In the genomic region with DNA sequence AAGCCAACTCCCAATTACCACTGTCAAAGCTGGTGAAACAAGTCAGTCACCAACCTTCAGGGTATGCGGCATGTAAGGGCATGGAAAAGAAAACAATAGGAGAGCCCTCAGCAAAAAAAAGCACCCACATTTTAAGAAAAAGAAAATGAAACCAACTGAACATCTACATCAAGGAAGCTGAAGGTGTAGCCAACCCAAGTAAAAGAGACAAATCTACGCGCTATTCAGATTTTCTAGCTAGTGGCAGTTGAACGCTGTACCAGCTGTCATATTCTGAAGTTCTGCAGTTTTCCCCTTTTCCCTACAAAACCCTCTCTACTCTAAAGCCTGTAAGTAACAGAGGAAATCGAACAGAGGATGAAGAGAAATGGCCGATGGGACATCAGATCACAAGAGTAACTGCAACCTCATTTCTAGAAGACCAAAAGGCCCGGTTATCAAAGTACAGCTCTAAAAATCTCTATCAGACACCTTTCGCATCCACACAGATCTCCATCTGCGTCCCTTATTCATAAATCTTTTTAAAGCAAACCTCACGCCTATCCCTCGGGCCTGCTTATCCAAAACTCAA, we compare ENCODE assay signal across 8 cellular contexts. TPM values are rescaled to one million over a fixed set of nuclear protein-coding genes. Genes with fewer than 3 reads are reported as not detected.
DNase-seq lines count a peak whose midpoint lies in the region; ATAC-seq and TF ChIP-seq lines count a peak whose summit lies in the region.

No MANE protein-coding gene starts in this region.

- H3K4me1 Mint-ChIP-seq in CD8-positive, alpha-beta T cell (ENCODE audit: low read depth) = peaks cover 75% of the 10 kb centered on the region
- peaks cover 48% of the 10 kb centered on the region for H3K4me1 Mint-ChIP-seq in activated naive CD8-positive, alpha-beta T cell treated with anti-CD3 and anti-CD28 coated beads, Interleukin-2, amount 10 ng/mL, durations not matched to agents 7 days and 5 days
- peaks cover 82 to 92% of the 10 kb centered on the region in 2 donors for H3K4me1 Mint-ChIP-seq in immature natural killer cell

- TF ChIP-seq EP300 in stomach (IDR thresholded peaks at IDR 0.05) = no peak

- H3K36me3 Mint-ChIP-seq in CD8-positive, alpha-beta T cell = peaks cover 23% of the 10 kb centered on the region
- H3K36me3 Mint-ChIP-seq in activated naive CD8-positive, alpha-beta T cell treated with anti-CD3 and anti-CD28 coated beads, Interleukin-2, amount 10 ng/mL, durations not matched to agents 7 days and 5 days = peaks cover 23% of the 10 kb centered on the region
- no peaks in the 10 kb centered on the region for H3K36me3 Mint-ChIP-seq in immature natural killer cell

- H3K36me3 ChIP-seq in CD8-positive, alpha-beta T cell (ENCODE audit: insufficient read depth, low read length) = no peaks in the 10 kb centered on the region
- H3K36me3 ChIP-seq in HUES64 (ENCODE audit: insufficient read depth, low read length) = no peaks in the 10 kb centered on the region
- no peaks in the 10 kb centered on the region for H3K36me3 ChIP-seq in stomach

- H3K9ac ChIP-seq in HUES64 (ENCODE audit: low read depth, low read length) = no peak overlapping the region

- CTCF ChIA-PET in CD8-positive, alpha-beta T cell (lab: Charles Lee) = interaction anchor here (0.6 to 3.6 kb wide), 7 partner anchors 15 to 394 kb away, joined by 3 to 42 read pairs (median 4); no protein-coding TSS in a partner anchor

- H3K4me3 ChIP-seq in CD8-positive, alpha-beta T cell (ENCODE audit: low read depth, low read length) = peak overlapping the region; percentile 88
- H3K4me3 ChIP-seq in HUES64 (ENCODE audit: low read length) (peak overlapping the region; percentile 90), stomach (peak overlapping the region; percentile 83 to 98 (median 88))

- peak overlapping the region; percentile 95 for H3K27ac Mint-ChIP-seq in CD8-positive, alpha-beta T cell
- H3K27ac Mint-ChIP-seq in activated naive CD8-positive, alpha-beta T cell treated with anti-CD3 and anti-CD28 coated beads, Interleukin-2, amount 10 ng/mL, durations not matched to agents 7 days and 5 days = peak overlapping the region; percentile 98
- H3K27ac Mint-ChIP-seq in immature natural killer cell = peak overlapping the region; percentile 93 to 97 (median 96)

- H3K4me1 ChIP-seq in CD8-positive, alpha-beta T cell (ENCODE audit: insufficient read depth, low read length) = peaks cover 69% of the 10 kb centered on the region
- H3K4me1 ChIP-seq in HUES64 (ENCODE audit: insufficient read depth, low read length) (peaks cover 25% of the 10 kb centered on the region), stomach (peaks cover 14 to 68% (median 51%) of the 10 kb centered on the region in 4 donors)

- intact Hi-C loops in CD8-positive, alpha-beta T cell (cut with DNase I, micrococcal nuclease) = loop anchor here (1.0 to 10.0 kb wide), 6 partner anchors 8 to 1329 kb away; partner anchors contain the start of genes CLN5 (in 1 of the 2) and OBI1 (in 1 of the 2)
- intact Hi-C loops in stomach (cut with DNase I; ENCODE audit: low total_unique reads) = no loop called here

- POLR2A ChIA-PET in CD8-positive, alpha-beta T cell (lab: Charles Lee) = interaction anchor here (1.0 to 2.9 kb wide), 9 partner anchors 11 to 373 kb away, joined by 3 to 15 read pairs (median 3); partner anchors contain the start of gene FBXL3
- POLR2A ChIA-PET in activated naive CD8-positive, alpha-beta T cell treated with anti-CD3 and anti-CD28 coated beads, Interleukin-2, amount 10 ng/mL, durations not matched to agents 7 days and 5 days (lab: Charles Lee) = interaction anchor here (0.7 to 6.1 kb wide), 7 partner anchors 8 to 334 kb away, joined by 3 to 60 read pairs (median 3); partner anchors contain the start of gene FBXL3

- H3K27me3 ChIP-seq in CD8-positive, alpha-beta T cell (ENCODE audit: insufficient read depth, low read length) = no peaks in the 10 kb centered on the region
- peaks cover 29% of the 10 kb centered on the region for H3K27me3 ChIP-seq in HUES64 (ENCODE audit: insufficient read depth, low read length)
- H3K27me3 ChIP-seq in stomach = no peaks in the 10 kb centered on the region

- DNase-seq in CD8-positive, alpha-beta T cell = no peak
- DNase-seq in activated naive CD8-positive, alpha-beta T cell treated with anti-CD3 and anti-CD28 coated beads, Interleukin-2, amount 10 ng/mL, durations not matched to agents 7 days and 5 days = no peak
- DNase-seq in immature natural killer cell (peak; percentile 49 to 55 (median 54)), stomach (no peak), D341Med (ENCODE audit: low spot score) (no peak)
- DNase-seq in activated CD8-positive, alpha-beta memory T cell treated with anti-CD3 and anti-CD28 coated beads for 24 hours = no peak

- no peaks in the 10 kb centered on the region for H3K9me3 ChIP-seq in CD8-positive, alpha-beta T cell (ENCODE audit: low read length)
- H3K9me3 ChIP-seq in HUES64 (ENCODE audit: insufficient read depth, low read depth, low read length) = no peaks in the 10 kb centered on the region
- no peaks in the 10 kb centered on the region for H3K9me3 ChIP-seq in stomach

- TF ChIP-seq CTCF in CD8-positive, alpha-beta T cell (IDR thresholded peaks at IDR 0.05) = no peak
- no peak for TF ChIP-seq CTCF in stomach (IDR thresholded peaks at IDR 0.05)

- H3K27me3 Mint-ChIP-seq in CD8-positive, alpha-beta T cell (ENCODE audit: low read depth) = no peaks in the 10 kb centered on the region
- H3K27me3 Mint-ChIP-seq in activated naive CD8-positive, alpha-beta T cell treated with anti-CD3 and anti-CD28 coated beads, Interleukin-2, amount 10 ng/mL, durations not matched to agents 7 days and 5 days = no peaks in the 10 kb centered on the region
- peaks cover 18 to 35% (median 20%) of the 10 kb centered on the region in 3 donors for H3K27me3 Mint-ChIP-seq in immature natural killer cell (ENCODE audit: low read depth in 3 of 3)

- H3K27ac ChIP-seq in CD8-positive, alpha-beta T cell (ENCODE audit: low read depth, low read length) = peak overlapping the region; percentile 48
- H3K27ac ChIP-seq in HUES64 (ENCODE audit: low read depth, low read length) (no peak overlapping the region), stomach (peak overlapping the region; percentile 88 to 94 (median 92))

- no peak for ATAC-seq in CD8-positive, alpha-beta T cell
- ATAC-seq in activated naive CD8-positive, alpha-beta T cell treated with anti-CD3 and anti-CD28 coated beads, Interleukin-2, amount 10 ng/mL, durations not matched to agents 7 days and 5 days (ENCODE audit: low read depth) = no peak
- no peak for ATAC-seq in GM19035 (IDR thresholded peaks at IDR 0.05; ENCODE audit: unreplicated experiment)

- 39% methylated on average over 11 of the region's 11 CpGs for WGBS in HUES64
- 1 to 7% (median 3%) methylated on average over 11 of the region's 11 CpGs for WGBS in stomach, 5 donors

- no peaks in the 10 kb centered on the region for H3K9me3 Mint-ChIP-seq in CD8-positive, alpha-beta T cell
- H3K9me3 Mint-ChIP-seq in activated naive CD8-positive, alpha-beta T cell treated with anti-CD3 and anti-CD28 coated beads, Interleukin-2, amount 10 ng/mL, durations not matched to agents 7 days and 5 days = no peaks in the 10 kb centered on the region
- no peaks in the 10 kb centered on the region for H3K9me3 Mint-ChIP-seq in immature natural killer cell

- no peak for TF ChIP-seq POLR2A in stomach (IDR thresholded peaks at IDR 0.05)

- peak overlapping the region; percentile 99 for H3K4me3 Mint-ChIP-seq in CD8-positive, alpha-beta T cell
- peak overlapping the region; percentile 97 for H3K4me3 Mint-ChIP-seq in activated naive CD8-positive, alpha-beta T cell treated with anti-CD3 and anti-CD28 coated beads, Interleukin-2, amount 10 ng/mL, durations not matched to agents 7 days and 5 days
- peak overlapping the region; percentile 95 to 98 (median 96) for H3K4me3 Mint-ChIP-seq in immature natural killer cell

RNA-seq across cellular contexts. Expression of gene MYCBP2, which starts 1.4 kb away (rescaled TPM):
- total RNA-seq in CD8-positive, alpha-beta T cell = 100 to 1,000 TPM in 1 of 2 experiments, 10 to 100 TPM in 1; 92.3 to 105 TPM
- polyA plus RNA-seq in HUES64 (2013, experiment 1 of 2) = 19.3 TPM
- 20.7 TPM for polyA plus RNA-seq in HUES64 (2013, experiment 2 of 2)
- total RNA-seq in activated naive CD8-positive, alpha-beta T cell treated with anti-CD3 and anti-CD28 coated beads, Interleukin-2, amount 10 ng/mL, durations not matched to agents 7 days and 5 days = 100 to 1,000 TPM; 144 to 148 TPM
- polyA plus RNA-seq in immature natural killer cell = 10 to 100 TPM in 2 of 3 donors, 1 to 10 TPM in 1; 7.6 to 44.0 (median 18.6) TPM
- 100 to 1,000 TPM in 4 of 5 donors, 10 to 100 TPM in 1; 25.0 to 194 (median 113) TPM for total RNA-seq in stomach
- polyA plus RNA-seq in stomach = 10 to 100 TPM; 15.6 to 28.0 (median 19.4) TPM

Comparison
In these comparisons a context has a peak if more than half of its experiments do, and no peak if none do; other contexts are left out.
1. DNase-seq: peak in immature natural killer cell (3 of 3); none in CD8-positive, alpha-beta T cell (0 of 7), activated naive CD8-positive, alpha-beta T cell treated with anti-CD3 and anti-CD28 coated beads, Interleukin-2, amount 10 ng/mL, durations not matched to agents 7 days and 5 days (single experiment), stomach (single experiment), activated CD8-positive, alpha-beta memory T cell treated with anti-CD3 and anti-CD28 coated beads for 24 hours (single experiment) and D341Med (single experiment).
2. Peak in every context shown above with its lines, with median percentiles within 50 percentile points of each other: H3K4me3 ChIP-seq, H3K27ac Mint-ChIP-seq and H3K4me3 Mint-ChIP-seq.